In the genomic region with DNA sequence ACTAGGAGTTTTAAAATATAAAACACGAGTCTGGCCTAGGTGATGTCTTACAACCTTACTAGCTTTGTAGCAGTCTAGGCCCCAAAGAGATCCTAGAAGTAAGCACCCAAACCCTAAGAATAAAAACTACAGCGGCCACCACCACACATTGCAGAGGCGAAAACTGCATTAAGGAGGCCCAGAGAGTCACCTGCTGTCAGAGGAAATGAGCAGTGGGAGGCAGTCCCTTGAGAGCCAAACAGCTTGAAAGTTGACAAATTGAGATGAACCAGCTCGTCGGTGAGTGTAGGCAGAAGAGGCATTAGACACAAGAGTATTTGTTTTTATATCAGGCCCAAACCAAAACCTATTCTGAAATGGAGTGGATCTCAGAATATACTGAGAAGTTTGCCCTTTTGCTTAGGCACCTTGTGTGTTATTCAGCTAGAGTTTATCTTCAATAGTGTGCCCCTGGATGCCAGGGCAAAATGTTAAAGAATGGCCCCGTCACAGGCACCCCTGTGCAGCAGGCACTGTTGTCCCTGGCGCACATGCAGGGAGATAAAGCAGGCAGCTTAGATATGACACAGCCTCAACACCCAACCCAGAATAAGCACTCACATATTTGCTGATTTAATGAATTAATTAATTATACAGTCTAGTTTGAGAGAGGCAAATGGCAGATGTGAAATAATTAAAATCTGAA, we compare ENCODE assay signal across 8 cellular contexts. TPM values are rescaled to one million over a fixed set of nuclear protein-coding genes. Genes with fewer than 3 reads are reported as not detected.
DNase-seq lines count a peak whose midpoint lies in the region; ATAC-seq, FAIRE-seq and TF ChIP-seq lines count a peak whose summit lies in the region.

No MANE protein-coding gene starts in this region.

- intact Hi-C loops in A673 (cut with micrococcal nuclease; ENCODE audit: unreplicated experiment), result loop anchor here (1.0 to 5.0 kb wide), 3 partner anchors 61 to 457 kb away; no protein-coding TSS in a partner anchor
- intact Hi-C loops in activated CD4-positive, alpha-beta memory T cell treated with anti-CD3 and anti-CD28 coated beads for 36 hours (cut with micrococcal nuclease), result loop anchor here (2.0 to 5.0 kb wide), 7 partner anchors 37 to 805 kb away; a partner anchor contains a TSS
- intact Hi-C loops in lower lobe of right lung (cut with DNase I), result no loop called here

- no peaks in the 10 kb centered on the region for H3K27me3 Mint-ChIP-seq in activated CD4-positive, alpha-beta memory T cell treated with anti-CD3 and anti-CD28 coated beads for 36 hours

- BruUV-seq in A673 (replicated peaks; lab: Mats Ljungman, UMichigan), result no TSS peak

- peak overlapping the region; percentile 73 for H3K4me3 Mint-ChIP-seq in activated CD4-positive, alpha-beta memory T cell treated with anti-CD3 and anti-CD28 coated beads for 36 hours

- WGBS in small intestine, 3 donors, result 75 to 87% (median 81%) methylated on average over 7 of the region's 7 CpGs

- H3K36me3 Mint-ChIP-seq in activated CD4-positive, alpha-beta memory T cell treated with anti-CD3 and anti-CD28 coated beads for 36 hours, result peaks cover 7% of the 10 kb centered on the region

- H3K4me3 ChIP-seq in A673 (ENCODE audit: low read depth, low read length, poor library complexity, severe bottlenecking), result no peak overlapping the region
- H3K4me3 ChIP-seq in lower lobe of right lung, result peak overlapping the region; percentile 59
- H3K4me3 ChIP-seq in small intestine (ENCODE audit: low read depth in 1 of 2, low read length in 2 of 2), result no peak overlapping the region
- no peak overlapping the region for H3K4me3 ChIP-seq in MG63
- H3K4me3 ChIP-seq in SJCRH30, result no peak overlapping the region

- H3K27ac ChIP-seq in A673 (ENCODE audit: low read depth, low read length, poor library complexity, severe bottlenecking) (peak overlapping the region; percentile 75), lower lobe of right lung (no peak overlapping the region), small intestine (ENCODE audit: low read depth in 1 of 2, low read length in 1 of 2) (peak overlapping the region in 1 of 2 donors; percentile 96), SJCRH30 (no peak overlapping the region)

- H3K27me3 ChIP-seq in A673 (replicated peaks; ENCODE audit: insufficient read depth, low read depth, low read length, poor library complexity) (no peaks in the 10 kb centered on the region), lower lobe of right lung (ENCODE audit: low read depth) (no peaks in the 10 kb centered on the region), small intestine (ENCODE audit: control insufficient read depth in 2 of 2, insufficient read depth in 2 of 2, low read length in 2 of 2) (no peaks in the 10 kb centered on the region), MG63 (no peaks in the 10 kb centered on the region), SJCRH30 (no peaks in the 10 kb centered on the region)

- peaks cover 17% of the 10 kb centered on the region for H3K9me3 Mint-ChIP-seq in activated CD4-positive, alpha-beta memory T cell treated with anti-CD3 and anti-CD28 coated beads for 36 hours

- CTCF ChIA-PET in A673 (lab: Charles Lee), result interaction anchor here (0.6 to 3.8 kb wide), 3 partner anchors 57 to 457 kb away, joined by 3 to 26 read pairs (median 17); no protein-coding TSS in a partner anchor
- CTCF ChIA-PET in activated CD4-positive, alpha-beta memory T cell treated with anti-CD3 and anti-CD28 coated beads for 36 hours (lab: Charles Lee), result interaction anchor here (0.8 to 4.2 kb wide), 23 partner anchors 9 to 471 kb away, joined by 3 to 35 read pairs (median 5); a partner anchor contains a TSS

- peak; percentile 37 for ATAC-seq in GM21786 (IDR thresholded peaks at IDR 0.05; ENCODE audit: unreplicated experiment)
- no peak for ATAC-seq in lower lobe of right lung

- H3K36me3 ChIP-seq in A673 (ENCODE audit: insufficient read depth, low read length, poor library complexity, severe bottlenecking) (peaks cover 3% of the 10 kb centered on the region), lower lobe of right lung (no peaks in the 10 kb centered on the region), small intestine (ENCODE audit: control insufficient read depth in 2 of 2, insufficient read depth in 2 of 2, low read length in 2 of 2) (no peaks in the 10 kb centered on the region), MG63 (no peaks in the 10 kb centered on the region), SJCRH30 (no peaks in the 10 kb centered on the region)

- H3K9me3 ChIP-seq in A673 (ENCODE audit: low read depth, low read length, poor library complexity, severe bottlenecking), result peaks cover 19% of the 10 kb centered on the region
- peaks cover 6% of the 10 kb centered on the region for H3K9me3 ChIP-seq in lower lobe of right lung
- H3K9me3 ChIP-seq in small intestine (ENCODE audit: control insufficient read depth, low read depth), result no peaks in the 10 kb centered on the region
- 0 out of 2 replicates have a peak, but pooled peaks cover 3% of the 10 kb centered on the region for H3K9me3 ChIP-seq in MG63
- H3K9me3 ChIP-seq in SJCRH30 (replicated peaks), result 0 out of 2 replicates have a peak, but pooled peaks cover 8% of the 10 kb centered on the region

- POLR2A ChIA-PET in A673 (lab: Charles Lee; ENCODE audit: low non-redundant PET), result no interaction called here
- POLR2A ChIA-PET in activated CD4-positive, alpha-beta memory T cell treated with anti-CD3 and anti-CD28 coated beads for 36 hours (lab: Charles Lee), result interaction anchor here (0.5 kb wide), 1 partner anchor 349 kb away, joined by 4 read pairs; no protein-coding TSS in a partner anchor

- TF ChIP-seq CTCF in A673 (conservative IDR thresholded peaks at IDR 0.05; ENCODE audit: low read depth, low read length) (no peak), lower lobe of right lung (IDR thresholded peaks at IDR 0.05) (no peak)

- H3K4me1 Mint-ChIP-seq in activated CD4-positive, alpha-beta memory T cell treated with anti-CD3 and anti-CD28 coated beads for 36 hours (ENCODE audit: low read depth), result peaks cover 22% of the 10 kb centered on the region

- FAIRE-seq in small intestine (lab: Jason Lieb, UNC), result no peak

- peak overlapping the region; percentile 75 for H3K27ac Mint-ChIP-seq in activated CD4-positive, alpha-beta memory T cell treated with anti-CD3 and anti-CD28 coated beads for 36 hours

- DNase-seq in A673 (ENCODE audit: low spot score), result peak; percentile 82
- peak; percentile 26 for DNase-seq in activated CD4-positive, alpha-beta memory T cell treated with anti-CD3 and anti-CD28 coated beads for 36 hours
- DNase-seq in lower lobe of right lung, result no peak
- no peak for DNase-seq in small intestine
- DNase-seq in MG63, result no peak
- DNase-seq in SJCRH30, result no peak
- no peak for DNase-seq in hippocampal formation (lab: John Stamatoyannopoulos, UW)

- peaks cover 23% of the 10 kb centered on the region for H3K4me1 ChIP-seq in A673 (ENCODE audit: insufficient read depth, low read length, poor library complexity, severe bottlenecking)
- H3K4me1 ChIP-seq in lower lobe of right lung, result peaks cover 13% of the 10 kb centered on the region
- peaks cover 0 to 5% of the 10 kb centered on the region in 2 donors for H3K4me1 ChIP-seq in small intestine (ENCODE audit: control insufficient read depth in 2 of 2, insufficient read depth in 1 of 2, low read depth in 1 of 2, low read length in 1 of 2)
- H3K4me1 ChIP-seq in SJCRH30, result no peaks in the 10 kb centered on the region

RNA-seq across cellular contexts. Expression of a gene that starts 56.7 kb away (rescaled TPM):
- total RNA-seq in A673 (2021) (39.2 and 47.2 TPM in 2 replicates), lower lobe of right lung (54.1 TPM)
- 10 to 100 TPM in 1 of 2 experiments, 1 to 10 TPM in 1; 9.3 to 12.4 TPM for total RNA-seq in activated CD4-positive, alpha-beta memory T cell treated with anti-CD3 and anti-CD28 coated beads for 36 hours
- polyA plus RNA-seq in small intestine, result 1 to 10 TPM; 2.9 to 8.8 (median 3.0) TPM
- total RNA-seq in MG63 (2014; rRNA removed; shearing (Covaris generic); ENCODE audit: low replicate concordance), result 25.4 and 30.0 TPM in 2 replicates
- total RNA-seq in SJCRH30 (2014; rRNA removed; shearing (Covaris generic)), result 31.7 and 45.9 TPM in 2 replicates

Comparison
In these comparisons a context has a peak if more than half of its experiments do, and no peak if none do; other contexts are left out.
1. DNase-seq: peak in A673 (single experiment) and activated CD4-positive, alpha-beta memory T cell treated with anti-CD3 and anti-CD28 coated beads for 36 hours (single experiment); none in lower lobe of right lung (single experiment), small intestine (single experiment), MG63 (single experiment), SJCRH30 (0 of 2) and hippocampal formation (0 of 2).